In genomic region chr16:50924759-50925545, GRCh38 we compare ENCODE assay signal across 23 cellular contexts.
DNase-seq lines count a peak whose midpoint lies in the region; ATAC-seq, FAIRE-seq and TF ChIP-seq lines count a peak whose summit lies in the region.
"Had no signal": no experiment of that assay in that cellular context is flagged by ENCODE, and none has a peak within 500 bp of the region (broad histone marks: within the 10 kb centered on the region; RNA-seq: fewer than 3 reads in every experiment).

No MANE protein-coding gene starts in this region.

- no peak overlapping the region for H3K4me2 ChIP-seq in GM23338

- H3K79me2 ChIP-seq in GM23338 (replicated peaks; ENCODE audit: insufficient read depth) = no peaks in the 10 kb centered on the region

- no peak overlapping the region for H3K4me3 Mint-ChIP-seq in GM23338

- ATAC-seq in GM23338 = no peak
- peak; percentile 76 for ATAC-seq in left lobe of liver
- no peak for ATAC-seq in HG03520 (IDR thresholded peaks at IDR 0.05; ENCODE audit: unreplicated experiment)
- ATAC-seq in HG03139 (IDR thresholded peaks at IDR 0.05; ENCODE audit: unreplicated experiment) = no peak
- ATAC-seq: HCT116, Right ventricle myocardium inferior had no signal

- no peaks in the 10 kb centered on the region; the same call in 2 of the 3 replicates for H3K4me1 Mint-ChIP-seq in GM23338
- H3K4me1 Mint-ChIP-seq: CD4-positive, CD25-positive, alpha-beta regulatory T cell; IgD-negative memory B cell had no signal

- H3F3A ChIP-seq in GM23338 (replicated peaks; ENCODE audit: low read depth) = no peaks in the 10 kb centered on the region

- FAIRE-seq in bronchial epithelial cell (lab: Jason Lieb, UNC) = no peak
- FAIRE-seq: GM12891, RCC 7860 had no signal

- peaks cover 8% of the 10 kb centered on the region for H3K27me3 Mint-ChIP-seq in GM23338 (ENCODE audit: insufficient read depth, low read depth, poor library complexity)

- H3K4me1 ChIP-seq in GM23338 (ENCODE audit: insufficient read depth) = no peaks in the 10 kb centered on the region
- H3K4me1 ChIP-seq: Caco-2 had no signal

- no peaks in the 10 kb centered on the region for H4K20me1 ChIP-seq in GM23338 (replicated peaks; ENCODE audit: insufficient read depth)

- H3K9me2 ChIP-seq in GM23338 (ENCODE audit: insufficient read depth) = no peaks in the 10 kb centered on the region

- no peak overlapping the region for H3K27ac Mint-ChIP-seq in GM23338
- H3K27ac Mint-ChIP-seq: CD4-positive, CD25-positive, alpha-beta regulatory T cell; IgD-negative memory B cell had no signal

- no peak for TF ChIP-seq CTCF in GM12865 (IDR thresholded peaks at IDR 0.05; ENCODE audit: insufficient read depth, low read depth, low read length, missing control alignments)
- no peak for TF ChIP-seq CTCF in GM23338 (conservative IDR thresholded peaks at IDR 0.05; ENCODE audit: low read depth in 2 of 2)
- TF ChIP-seq CTCF in bronchial epithelial cell (IDR thresholded peaks at IDR 0.05; ENCODE audit: insufficient read depth, low read length, severe bottlenecking) = no peak

- H3K36me3 ChIP-seq in GM23338 (ENCODE audit: insufficient read depth) = no peaks in the 10 kb centered on the region
- H3K36me3 ChIP-seq in bronchial epithelial cell (ENCODE audit: control insufficient read depth, insufficient read depth, low read length) = no peaks in the 10 kb centered on the region

- no peak overlapping the region for H3K27ac ChIP-seq in GM23338 (ENCODE audit: low read depth)

- DNase-seq in GM12865 (ENCODE audit: low read depth) (peak; percentile 5), GM23338 (ENCODE audit: low spot score) (no peak), bronchial epithelial cell (ENCODE audit: low read depth) (peak; percentile 62), left lobe of liver (ENCODE audit: low spot score) (peak; percentile 52), hypothalamus (lab: John Stamatoyannopoulos, UW) (no peak)
- no peak for DNase-seq in stimulated activated CD4-positive, alpha-beta T cell treated with anti-CD3 and anti-CD28 coated beads, Interleukin-15, amount 100 ng/mL, for 24 hours
- DNase-seq: Caco-2; CD4-positive, CD25-positive, alpha-beta regulatory T cell; DMS 273 treated with DMSO at 0.1 percent for 48 hours; DMS79 treated with DMSO at 0.1 percent for 48 hours; GOT3; Karpas-422; NCI-H1694; NCI-H2081; NCI-H2227 treated with DMSO at 0.1 percent for 48 hours; NCI-H82 had no signal

- H3K27me3 ChIP-seq in GM23338 (ENCODE audit: insufficient read depth) = no peaks in the 10 kb centered on the region
- H3K27me3 ChIP-seq in bronchial epithelial cell (ENCODE audit: control insufficient read depth, insufficient read depth, low read length) = no peaks in the 10 kb centered on the region

- peak overlapping the region; percentile 56; the same call in 1 of the 2 replicates for H2AFZ ChIP-seq in GM23338

- H3K4me3 ChIP-seq in GM12865 (ENCODE audit: low read depth, low read length) (no peak overlapping the region), GM23338 (no peak overlapping the region), bronchial epithelial cell (ENCODE audit: low read depth, low read length) (no peak overlapping the region)

- no peaks in the 10 kb centered on the region for H3K36me3 Mint-ChIP-seq in GM23338 (ENCODE audit: low read depth)
- H3K36me3 Mint-ChIP-seq: CD4-positive, CD25-positive, alpha-beta regulatory T cell; IgD-negative memory B cell had no signal

- peaks cover 3% of the 10 kb centered on the region; the same call in 1 of the 3 replicates for H3K9me3 Mint-ChIP-seq in GM23338

TF ChIP-seq in GM23338, 12 proteins besides CTCF, POLR2A, EP300 and RAD21:
- no peak for TF ChIP-seq JUNB (IDR thresholded peaks at IDR 0.05; ENCODE audit: unreplicated experiment)
- no peak for TF ChIP-seq ZNF462 (CRISPR knock-in tag; IDR thresholded peaks at IDR 0.05)
- TF ChIP-seq ZNF331 (CRISPR knock-in tag; IDR thresholded peaks at IDR 0.05; ENCODE audit: low read depth) = no peak
- TF ChIP-seq EZH2 (IDR thresholded peaks at IDR 0.05; ENCODE audit: low read depth, unreplicated experiment) = no peak
- no peak for TF ChIP-seq ZNF114 (CRISPR knock-in tag; IDR thresholded peaks at IDR 0.05)
- no peak for TF ChIP-seq CREB1 (CRISPR knock-in tag; IDR thresholded peaks at IDR 0.05; ENCODE audit: low read depth)
- no peak for TF ChIP-seq EZH2phosphoT487 (IDR thresholded peaks at IDR 0.05; ENCODE audit: unreplicated experiment)
- TF ChIP-seq, protein P1, sequence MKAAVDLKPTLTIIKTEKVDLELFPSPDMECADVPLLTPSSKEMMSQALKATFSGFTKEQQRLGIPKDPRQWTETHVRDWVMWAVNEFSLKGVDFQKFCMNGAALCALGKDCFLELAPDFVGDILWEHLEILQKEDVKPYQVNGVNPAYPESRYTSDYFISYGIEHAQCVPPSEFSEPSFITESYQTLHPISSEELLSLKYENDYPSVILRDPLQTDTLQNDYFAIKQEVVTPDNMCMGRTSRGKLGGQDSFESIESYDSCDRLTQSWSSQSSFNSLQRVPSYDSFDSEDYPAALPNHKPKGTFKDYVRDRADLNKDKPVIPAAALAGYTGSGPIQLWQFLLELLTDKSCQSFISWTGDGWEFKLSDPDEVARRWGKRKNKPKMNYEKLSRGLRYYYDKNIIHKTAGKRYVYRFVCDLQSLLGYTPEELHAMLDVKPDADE (IDR thresholded peaks at IDR 0.05) = no peak
- TF ChIP-seq NANOG (IDR thresholded peaks at IDR 0.05; ENCODE audit: borderline replicate concordance) = no peak
- TF ChIP-seq STAT1 (IDR thresholded peaks at IDR 0.05; ENCODE audit: unreplicated experiment) = no peak
- no peak for TF ChIP-seq POLR2AphosphoS5 (IDR thresholded peaks at IDR 0.05; ENCODE audit: low read depth)

Comparison
In these comparisons a context has a peak if more than half of its experiments do, and no peak if none do; other contexts are left out.
1. DNase-seq: peak in GM12865 (single experiment), bronchial epithelial cell (single experiment) and left lobe of liver (single experiment); none in GM23338 (single experiment), hypothalamus (0 of 51) and stimulated activated CD4-positive, alpha-beta T cell treated with anti-CD3 and anti-CD28 coated beads, Interleukin-15, amount 100 ng/mL, for 24 hours (single experiment).